ENCODE assay signal across 12 cellular contexts in the genomic region with DNA sequence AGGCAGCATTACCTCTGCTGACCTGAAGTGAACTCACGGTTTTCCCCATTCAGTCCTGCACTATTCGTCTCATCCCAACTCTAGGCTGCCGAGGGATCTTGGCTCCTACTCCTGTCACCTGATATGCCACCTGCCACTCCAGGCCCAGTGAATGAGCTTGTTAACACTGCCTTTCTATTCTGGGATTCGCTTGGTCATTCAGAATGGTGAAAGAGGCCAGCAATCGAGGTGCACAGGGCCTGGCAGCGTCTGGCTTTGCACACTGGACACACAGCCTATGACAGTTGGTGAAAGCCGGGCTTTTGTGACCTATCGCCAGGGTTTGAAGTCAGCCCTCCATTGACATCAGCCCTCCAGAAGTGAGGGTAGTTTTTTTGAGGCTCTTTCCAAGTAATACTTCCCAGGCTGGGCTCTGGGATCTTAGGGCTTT. TPM values are rescaled to one million over a fixed set of nuclear protein-coding genes. Genes with fewer than 3 reads are reported as not detected.
DNase-seq lines count a peak whose midpoint lies in the region; ATAC-seq and TF ChIP-seq lines count a peak whose summit lies in the region.
"Had no signal": no experiment of that assay in that cellular context is flagged by ENCODE, and none has a peak within 500 bp of the region (broad histone marks: within the 10 kb centered on the region; RNA-seq: fewer than 3 reads in every experiment).

No MANE protein-coding gene starts in this region.

- no peaks in the 10 kb centered on the region for H3K9me3 Mint-ChIP-seq in naive thymus-derived CD8-positive, alpha-beta T cell
- H3K9me3 Mint-ChIP-seq: dendritic cell treated with granulocyte-macrophage colony-stimulating factor and Interleukin-4, amounts not matched to agents 40 ng/mL and 50 ng/mL, for 4 days; stimulated activated naive CD8-positive, alpha-beta T cell treated with anti-CD3 and anti-CD28 coated beads, Interleukin-15, amount 100 ng/mL, for 72 hours had no signal

- DNase-seq in NCI-H524 (lab: John Stamatoyannopoulos, UW) = peak; percentile 56 to 77
- peak; percentile 67 for DNase-seq in Right ventricle myocardium superior
- peak; percentile 93 to 98 for DNase-seq in gastrocnemius medialis
- no peak for DNase-seq in activated effector memory CD4-positive, alpha-beta T cell treated with Interleukin-2 at 50 U/mL for 16 hours
- no peak for DNase-seq in effector memory CD4-positive, alpha-beta T cell
- no peak for DNase-seq in naive thymus-derived CD8-positive, alpha-beta T cell
- DNase-seq: stimulated activated naive CD8-positive, alpha-beta T cell treated with anti-CD3 and anti-CD28 coated beads, Interleukin-15, amount 100 ng/mL, for 72 hours had no signal

- H3K36me3 Mint-ChIP-seq in naive thymus-derived CD8-positive, alpha-beta T cell = peaks cover 0 to 9% (median 0%) of the 10 kb centered on the region in 3 donors

- ATAC-seq in Right ventricle myocardium superior (ENCODE audit: poor library complexity) (peak; percentile 86), gastrocnemius medialis (peak; percentile 74 to 82), GM21737 (IDR thresholded peaks at IDR 0.05; ENCODE audit: unreplicated experiment) (no peak)
- ATAC-seq in naive thymus-derived CD8-positive, alpha-beta T cell = no peak
- ATAC-seq: stimulated activated naive CD8-positive, alpha-beta T cell treated with anti-CD3 and anti-CD28 coated beads, Interleukin-15, amount 100 ng/mL, for 72 hours had no signal

- in situ Hi-C loops in gastrocnemius medialis (cut with MboI; ENCODE audit: low sequenced_read_pairs in 4 of 4) = no loop called here

- H3K4me1 Mint-ChIP-seq in naive thymus-derived CD8-positive, alpha-beta T cell = peaks cover 25 to 45% (median 36%) of the 10 kb centered on the region in 4 donors

- H3K4me3 ChIP-seq in HEK293 (ENCODE audit: low read depth, low read length) (no peak overlapping the region), gastrocnemius medialis (peak overlapping the region in 1 of 4 donors; percentile 11)
- no peak overlapping the region for H3K4me3 ChIP-seq in effector memory CD4-positive, alpha-beta T cell (ENCODE audit: insufficient read depth, low read depth, low read length, poor library complexity, severe bottlenecking)
- H3K4me3 ChIP-seq: SK-N-MC had no signal

- no peak overlapping the region for H3K4me3 Mint-ChIP-seq in naive thymus-derived CD8-positive, alpha-beta T cell
- H3K4me3 Mint-ChIP-seq: dendritic cell treated with granulocyte-macrophage colony-stimulating factor and Interleukin-4, amounts not matched to agents 40 ng/mL and 50 ng/mL, for 4 days; stimulated activated naive CD8-positive, alpha-beta T cell treated with anti-CD3 and anti-CD28 coated beads, Interleukin-15, amount 100 ng/mL, for 72 hours had no signal

- H3K36me3 ChIP-seq in HEK293 (ENCODE audit: control insufficient read depth in 2 of 2, insufficient read depth in 1 of 2, low read length in 2 of 2) = no peaks in the 10 kb centered on the region
- no peaks in the 10 kb centered on the region for H3K36me3 ChIP-seq in gastrocnemius medialis
- peaks cover 2% of the 10 kb centered on the region for H3K36me3 ChIP-seq in effector memory CD4-positive, alpha-beta T cell (ENCODE audit: control insufficient read depth, insufficient read depth, low read length)

- no peaks in the 10 kb centered on the region for H3K27me3 Mint-ChIP-seq in naive thymus-derived CD8-positive, alpha-beta T cell
- H3K27me3 Mint-ChIP-seq: dendritic cell treated with granulocyte-macrophage colony-stimulating factor and Interleukin-4, amounts not matched to agents 40 ng/mL and 50 ng/mL, for 4 days; stimulated activated naive CD8-positive, alpha-beta T cell treated with anti-CD3 and anti-CD28 coated beads, Interleukin-15, amount 100 ng/mL, for 72 hours had no signal

- H3K27ac Mint-ChIP-seq in naive thymus-derived CD8-positive, alpha-beta T cell = peak overlapping the region in 2 of 10 donors; percentile 43 to 53
- H3K27ac Mint-ChIP-seq: dendritic cell treated with granulocyte-macrophage colony-stimulating factor and Interleukin-4, amounts not matched to agents 40 ng/mL and 50 ng/mL, for 4 days; stimulated activated naive CD8-positive, alpha-beta T cell treated with anti-CD3 and anti-CD28 coated beads, Interleukin-15, amount 100 ng/mL, for 72 hours had no signal

- intact Hi-C loops in Right ventricle myocardium superior (cut with DNase I) (no loop called here), gastrocnemius medialis (cut with DNase I; ENCODE audit: low total_unique reads) (loop anchor here (1.0 kb wide), 1 partner anchor 19 kb away; no protein-coding TSS in a partner anchor)

- H3K4me1 ChIP-seq in HEK293 (ENCODE audit: control insufficient read depth, insufficient read depth, low read length) (peaks cover 14% of the 10 kb centered on the region), gastrocnemius medialis (peaks cover 97 to 100% of the 10 kb centered on the region in 2 donors)
- no peaks in the 10 kb centered on the region for H3K4me1 ChIP-seq in effector memory CD4-positive, alpha-beta T cell (ENCODE audit: control insufficient read depth, insufficient read depth, low read length, poor library complexity, severe bottlenecking)

- H3K27me3 ChIP-seq in gastrocnemius medialis = no peaks in the 10 kb centered on the region
- H3K27me3 ChIP-seq in effector memory CD4-positive, alpha-beta T cell (replicated peaks; ENCODE audit: control insufficient read depth, insufficient read depth, low read length, poor library complexity, severe bottlenecking) = no peaks in the 10 kb centered on the region

- no peak for TF ChIP-seq CTCF in HEK293 (tag by site-specific recombination; IDR thresholded peaks at IDR 0.05)
- TF ChIP-seq CTCF in gastrocnemius medialis (IDR thresholded peaks at IDR 0.05 in 4 of 5, conservative IDR thresholded peaks at IDR 0.05 in 1 of 5) = no peak

- POLR2A ChIA-PET in HEK293 (lab: Yijun Ruan, JAX) = interaction anchor here (1.0 to 1.1 kb wide), 2 partner anchors 9 to 22 kb away, joined by 3 read pairs; no protein-coding TSS in a partner anchor
- POLR2A ChIA-PET in naive thymus-derived CD8-positive, alpha-beta T cell (lab: Charles Lee) = no interaction called here

- CTCF ChIA-PET in HEK293 (lab: Yijun Ruan, JAX) = interaction anchor here (0.6 kb wide), 1 partner anchor 180 kb away, joined by 3 read pairs; no protein-coding TSS in a partner anchor

- H3K27ac ChIP-seq in HEK293 (ENCODE audit: extremely low read depth, low read depth, low read length) = no peak overlapping the region
- peak overlapping the region; percentile 89 to 96 (median 94) for H3K27ac ChIP-seq in gastrocnemius medialis
- no peak overlapping the region for H3K27ac ChIP-seq in effector memory CD4-positive, alpha-beta T cell (ENCODE audit: insufficient read depth, low read length, poor library complexity, severe bottlenecking)
- H3K27ac ChIP-seq: KMS-11, SK-N-MC had no signal

- H3K9me3 ChIP-seq in HEK293 (ENCODE audit: control insufficient read depth, insufficient read depth, low read depth, low read length) (no peaks in the 10 kb centered on the region), gastrocnemius medialis (no peaks in the 10 kb centered on the region)
- H3K9me3 ChIP-seq in effector memory CD4-positive, alpha-beta T cell (ENCODE audit: control insufficient read depth, low read length) = no peaks in the 10 kb centered on the region

- peak; percentile 64 to 70 for TF ChIP-seq POLR2A in gastrocnemius medialis (IDR thresholded peaks at IDR 0.05)

TF ChIP-seq in HEK293, 187 proteins besides CTCF, POLR2A, EP300 and RAD21:
- no peak for TF ChIP-seq ZNF555 (tag by site-specific recombination; conservative IDR thresholded peaks at IDR 0.05)
- TF ChIP-seq PRDM1 (tag by site-specific recombination; IDR thresholded peaks at IDR 0.05) = peak; percentile 45
- peak; percentile 39; the same call in 1 of the 2 replicates for TF ChIP-seq ZNF600 (tag by site-specific recombination; IDR thresholded peaks at IDR 0.05)
- TF ChIP-seq ZNF777 (tag by site-specific recombination; IDR thresholded peaks at IDR 0.05; ENCODE audit: borderline replicate concordance) = no peak
- peak; percentile 84 for TF ChIP-seq ZBTB17 (tag by site-specific recombination; IDR thresholded peaks at IDR 0.05)
- TF ChIP-seq OSR2 (tag by site-specific recombination; IDR thresholded peaks at IDR 0.05) = peak; percentile 31; the same call in 1 of the 2 replicates

RNA-seq across cellular contexts. Expression of gene MYL9, which starts 59.3 kb away (rescaled TPM):
- 1,602 TPM for total RNA-seq in Right ventricle myocardium superior
- 10 to 100 TPM in 3 of 4 donors, 1 to 10 TPM in 1; 7.3 to 59.4 (median 20.8) TPM for total RNA-seq in gastrocnemius medialis
- total RNA-seq in naive thymus-derived CD8-positive, alpha-beta T cell = not detected
- polyA plus RNA-seq in naive thymus-derived CD8-positive, alpha-beta T cell = under 1 TPM in 1 of 3 donors, not detected in 2; 0.05 TPM

Comparison
In these comparisons a context has a peak if more than half of its experiments do, and no peak if none do; other contexts are left out.
1. H3K27ac ChIP-seq: peak in gastrocnemius medialis (4 of 4); none in HEK293 (single experiment) and effector memory CD4-positive, alpha-beta T cell (single experiment).
2. DNase-seq: peak in NCI-H524 (2 of 2), Right ventricle myocardium superior (single experiment) and gastrocnemius medialis (2 of 2); none in activated effector memory CD4-positive, alpha-beta T cell treated with Interleukin-2 at 50 U/mL for 16 hours (single experiment), effector memory CD4-positive, alpha-beta T cell (0 of 3) and naive thymus-derived CD8-positive, alpha-beta T cell (0 of 10).
3. ATAC-seq: peak in Right ventricle myocardium superior (single experiment) and gastrocnemius medialis (2 of 2); none in GM21737 (single experiment) and naive thymus-derived CD8-positive, alpha-beta T cell (0 of 2).
4. RNA of gene MYL9, which starts 59.3 kb away (total RNA-seq): 1,602 TPM in Right ventricle myocardium superior (single experiment); 7.3 to 59.4 TPM in gastrocnemius medialis and not detected in naive thymus-derived CD8-positive, alpha-beta T cell; every median in the first group is over 10 times any median in the second.